ENCODE assay signal across 8 cellular contexts in genomic region chr14:32635103-32635719, GRCh38.
DNase-seq lines count a peak whose midpoint lies in the region; ATAC-seq and TF ChIP-seq lines count a peak whose summit lies in the region.

No MANE protein-coding gene starts in this region.

- H3K79me2 ChIP-seq in neural progenitor cell (ENCODE audit: low read depth): no peaks in the 10 kb centered on the region

- no peak overlapping the region for H4K8ac ChIP-seq in IMR-90 (ENCODE audit: low read depth in 2 of 2, low read length in 2 of 2)

- no peak overlapping the region for H3K23ac ChIP-seq in IMR-90 (ENCODE audit: low read depth, low read length)

- WGBS in IMR-90 (ENCODE audit: extremely low coverage in 2 of 2, insufficient read length in 1 of 2), 2 experiments: no CpG with 5 or more reads among the region's 2 CpGs

- H2BK120ac ChIP-seq in IMR-90 (ENCODE audit: low read depth, low read length): no peak overlapping the region

- ATAC-seq in IMR-90 (ENCODE audit: low read depth) (peak; percentile 83), GM21360 (IDR thresholded peaks at IDR 0.05; ENCODE audit: unreplicated experiment) (no peak)

- DNase-seq in EL: peak; percentile 46
- peak; percentile 57 for DNase-seq in IMR-90
- DNase-seq in dermis blood vessel endothelial cell: peak; percentile 25
- no peak for DNase-seq in HT-29 (ENCODE audit: low spot score)
- DNase-seq in NCI-H510A treated with DMSO at 0.1 percent for 48 hours (lab: John Stamatoyannopoulos, UW): no peak
- no peak for DNase-seq in neural progenitor cell (ENCODE audit: low spot score)

- H3K9me3 ChIP-seq in IMR-90 (ENCODE audit: control insufficient read depth, insufficient read depth, low read length) (no peaks in the 10 kb centered on the region), mucosa of stomach (ENCODE audit: control insufficient read depth, low read length) (no peaks in the 10 kb centered on the region), neural progenitor cell (ENCODE audit: low read depth) (no peaks in the 10 kb centered on the region)

- no peaks in the 10 kb centered on the region for H3K9me3 Mint-ChIP-seq in neural progenitor cell

- H3K9ac ChIP-seq in IMR-90 (ENCODE audit: low read depth, low read length) (no peak overlapping the region), mucosa of stomach (ENCODE audit: low read length) (no peak overlapping the region), neural progenitor cell (no peak overlapping the region)

- H4K20me1 ChIP-seq in IMR-90 (ENCODE audit: insufficient read depth, low read length): no peaks in the 10 kb centered on the region
- no peaks in the 10 kb centered on the region for H4K20me1 ChIP-seq in neural progenitor cell (ENCODE audit: low read depth)

- H3K36me3 Mint-ChIP-seq in neural progenitor cell: no peaks in the 10 kb centered on the region

- H2AFZ ChIP-seq in IMR-90 (replicated peaks; ENCODE audit: low read length, poor library complexity): no peak overlapping the region
- H2AFZ ChIP-seq in neural progenitor cell (replicated peaks): no peak overlapping the region

- POLR2A ChIA-PET in IMR-90 (lab: Charles Lee; ENCODE audit: unreplicated experiment): no interaction called here

- no peak overlapping the region for H4K5ac ChIP-seq in IMR-90 (ENCODE audit: low read depth, low read length)

- no TSS peak for BruUV-seq in IMR-90 (replicated peaks; lab: Mats Ljungman, UMichigan)

- no peak overlapping the region for H2AK9ac ChIP-seq in IMR-90 (replicated peaks; ENCODE audit: low read depth, low read length, poor library complexity)

- H3K36me3 ChIP-seq in IMR-90 (ENCODE audit: control insufficient read depth, insufficient read depth, low read length): no peaks in the 10 kb centered on the region
- no peaks in the 10 kb centered on the region for H3K36me3 ChIP-seq in mucosa of stomach (ENCODE audit: control insufficient read depth, insufficient read depth, low read length)
- H3K36me3 ChIP-seq in neural progenitor cell: no peaks in the 10 kb centered on the region

- no peak overlapping the region for H3K27ac Mint-ChIP-seq in neural progenitor cell

- intact Hi-C loops in IMR-90 (cut with micrococcal nuclease): no loop called here

- H3K14ac ChIP-seq in IMR-90 (replicated peaks; ENCODE audit: low read depth, low read length): no peak overlapping the region

- no peak overlapping the region; the same call in 1 of the 2 replicates for H3K4me2 ChIP-seq in IMR-90 (ENCODE audit: low read depth, low read length)
- H3K4me2 ChIP-seq in neural progenitor cell: no peak overlapping the region

- H3K27me3 Mint-ChIP-seq in neural progenitor cell (ENCODE audit: insufficient read depth, low read depth): no peaks in the 10 kb centered on the region

- H3K4me3 ChIP-seq in IMR-90 (ENCODE audit: insufficient read depth, low read depth, low read length): no peak overlapping the region
- peak overlapping the region; percentile 22 for H3K4me3 ChIP-seq in mucosa of stomach (ENCODE audit: low read length)
- H3K4me3 ChIP-seq in neural progenitor cell: no peak overlapping the region

- H3F3A ChIP-seq in neural progenitor cell (ENCODE audit: low read depth): no peaks in the 10 kb centered on the region

- CTCF ChIA-PET in IMR-90 (lab: Yijun Ruan, JAX): interaction anchor here (1.0 to 1.5 kb wide), 3 partner anchors 9 to 47 kb away, joined by 3 read pairs; no protein-coding TSS in a partner anchor

- no peak overlapping the region for H3K4ac ChIP-seq in IMR-90 (ENCODE audit: low read depth, low read length)

- in situ Hi-C loops in IMR-90 (cut with MboI; ENCODE audit: low sequenced_read_pairs): no loop called here

- TF ChIP-seq RAD21 in IMR-90 (IDR thresholded peaks at IDR 0.05; ENCODE audit: low read length): no peak

- no peaks in the 10 kb centered on the region for H3K79me1 ChIP-seq in IMR-90 (ENCODE audit: low read depth in 1 of 2, low read length in 2 of 2)

- no peak overlapping the region for H3K56ac ChIP-seq in IMR-90 (ENCODE audit: extremely low read depth, insufficient read depth, low read length)

- no peak overlapping the region for H2BK20ac ChIP-seq in IMR-90 (ENCODE audit: low read depth, low read length)

- no peak overlapping the region for H4K91ac ChIP-seq in IMR-90 (ENCODE audit: insufficient read depth, low read depth, low read length)

- no peak overlapping the region for H2BK15ac ChIP-seq in IMR-90 (ENCODE audit: low read depth, low read length)

- TF ChIP-seq CTCF in IMR-90 (conservative IDR thresholded peaks at IDR 0.05; ENCODE audit: low read depth, low read length) (no peak), neural progenitor cell (IDR thresholded peaks at IDR 0.05) (no peak)

- H3K4me1 ChIP-seq in IMR-90 (ENCODE audit: control insufficient read depth, insufficient read depth, low read length) (no peaks in the 10 kb centered on the region), mucosa of stomach (ENCODE audit: control insufficient read depth, insufficient read depth, low read length) (no peaks in the 10 kb centered on the region), neural progenitor cell (peaks cover 17% of the 10 kb centered on the region)

- no peak overlapping the region for H2BK5ac ChIP-seq in IMR-90 (ENCODE audit: low read depth, low read length, poor library complexity, severe bottlenecking)

- H3K4me1 Mint-ChIP-seq in neural progenitor cell: peaks cover 26% of the 10 kb centered on the region

- H3K27me3 ChIP-seq in IMR-90 (ENCODE audit: control insufficient read depth, insufficient read depth, low read length) (no peaks in the 10 kb centered on the region), mucosa of stomach (ENCODE audit: control insufficient read depth, insufficient read depth, low read length) (no peaks in the 10 kb centered on the region), neural progenitor cell (no peaks in the 10 kb centered on the region)

- H2AK5ac ChIP-seq in IMR-90 (ENCODE audit: low read depth, low read length): no peak overlapping the region

- no peak overlapping the region for H3K18ac ChIP-seq in IMR-90 (ENCODE audit: low read depth, low read length)

- H3K27ac ChIP-seq in IMR-90 (ENCODE audit: insufficient read depth, low read length): no peak overlapping the region
- no peak overlapping the region for H3K27ac ChIP-seq in neural progenitor cell

- no peaks in the 10 kb centered on the region for H3K9me1 ChIP-seq in IMR-90 (ENCODE audit: insufficient read depth, low read length)

- TF ChIP-seq POLR2A in IMR-90 (IDR thresholded peaks at IDR 0.05; ENCODE audit: low read depth, low read length): no peak

- dilution Hi-C loops in IMR-90 (cut with HindIII; ENCODE audit: low sequenced_read_pairs, unreplicated experiment): no loop called here

- H3K4me3 Mint-ChIP-seq in neural progenitor cell: no peak overlapping the region

TF ChIP-seq in IMR-90, 13 proteins besides CTCF, POLR2A, EP300 and RAD21:
- TF ChIP-seq BHLHE40 (IDR thresholded peaks at IDR 0.05; ENCODE audit: low read depth, low read length) (no peak), RFX5 (IDR thresholded peaks at IDR 0.05; ENCODE audit: low read depth, low read length) (no peak), SMC3 (IDR thresholded peaks at IDR 0.05; ENCODE audit: low read depth, low read length) (no peak), RCOR1 (IDR thresholded peaks at IDR 0.05; ENCODE audit: insufficient replicate concordance, low read length) (no peak), MXI1 (IDR thresholded peaks at IDR 0.05; ENCODE audit: borderline replicate concordance, low read depth, low read length) (no peak), MAZ (IDR thresholded peaks at IDR 0.05; ENCODE audit: borderline replicate concordance, low read depth, low read length) (no peak), CHD1 (IDR thresholded peaks at IDR 0.05; ENCODE audit: low read depth, low read length) (no peak), CEBPB (IDR thresholded peaks at IDR 0.05; ENCODE audit: low read depth, low read length) (peak; percentile 28; the same call in 1 of the 2 replicates), FOS (IDR thresholded peaks at IDR 0.05; ENCODE audit: low read depth, low read length) (peak; percentile 52; the same call in 1 of the 2 replicates), ELK1 (IDR thresholded peaks at IDR 0.05; ENCODE audit: borderline replicate concordance, low read depth, low read length) (no peak), NFE2L2 (IDR thresholded peaks at IDR 0.05; ENCODE audit: low read depth, low read length) (no peak), MAFK (IDR thresholded peaks at IDR 0.05; ENCODE audit: low read depth, low read length) (no peak)
- TF ChIP-seq, protein P1, sequence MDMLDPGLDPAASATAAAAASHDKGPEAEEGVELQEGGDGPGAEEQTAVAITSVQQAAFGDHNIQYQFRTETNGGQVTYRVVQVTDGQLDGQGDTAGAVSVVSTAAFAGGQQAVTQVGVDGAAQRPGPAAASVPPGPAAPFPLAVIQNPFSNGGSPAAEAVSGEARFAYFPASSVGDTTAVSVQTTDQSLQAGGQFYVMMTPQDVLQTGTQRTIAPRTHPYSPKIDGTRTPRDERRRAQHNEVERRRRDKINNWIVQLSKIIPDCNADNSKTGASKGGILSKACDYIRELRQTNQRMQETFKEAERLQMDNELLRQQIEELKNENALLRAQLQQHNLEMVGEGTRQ (IDR thresholded peaks at IDR 0.05; ENCODE audit: low read depth, low read length): no peak

Comparison
In these comparisons a context has a peak if more than half of its experiments do, and no peak if none do; other contexts are left out.
1. DNase-seq: peak in EL (single experiment), IMR-90 (single experiment) and dermis blood vessel endothelial cell (single experiment); none in HT-29 (single experiment), NCI-H510A treated with DMSO at 0.1 percent for 48 hours (single experiment) and neural progenitor cell (single experiment).